26 cellular contexts compared by ENCODE assay signal in the genomic region with DNA sequence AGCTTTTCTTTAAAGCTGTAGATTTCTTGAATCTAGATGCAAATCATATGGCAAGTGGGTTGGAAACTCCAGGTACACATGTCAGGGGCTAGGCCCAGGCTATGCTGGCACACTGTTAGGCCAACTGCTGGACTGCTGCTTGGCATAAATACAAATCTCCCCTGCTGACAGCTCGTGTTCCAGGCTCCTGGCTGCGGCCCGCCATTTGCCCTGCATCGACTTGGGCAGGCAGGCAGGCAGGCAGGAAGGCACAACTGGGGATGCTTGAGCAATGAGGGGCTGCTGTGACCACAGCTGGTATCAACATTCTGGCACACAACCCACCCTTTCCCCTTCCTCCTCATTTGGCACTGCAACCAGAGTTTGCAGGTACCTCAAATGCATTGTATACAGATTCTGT. TPM values are rescaled to one million over a fixed set of nuclear protein-coding genes. Genes with fewer than 3 reads are reported as not detected.
"Had no signal": no experiment of that assay in that cellular context is flagged by ENCODE, and none has a peak within 500 bp of the region (broad histone marks: within the 10 kb centered on the region; RNA-seq: fewer than 3 reads in every experiment).

No MANE protein-coding gene starts in this region.

- H3K4me1 ChIP-seq: adrenal gland, ascending aorta, pancreas, psoas muscle, right atrium auricular region, stomach, suprapubic skin, tibial nerve had no signal

- ATAC-seq: activated T-cell treated with anti-CD3 and anti-CD28 coated beads, Interleukin-2, amount 50 U/mL, for 72 hours; esophagus mucosa; left ventricle myocardium superior; natural killer cell treated with Interleukin-12 subunit alpha and Interleukin-12 subunit beta and Interleukin-15 and Interleukin-18, amount 100 ng/mL, for 72 hours; pancreas; psoas muscle had no signal

- H3K9me3 Mint-ChIP-seq: immature natural killer cell; natural killer cell treated with Interleukin-12 subunit alpha and Interleukin-12 subunit beta and Interleukin-15 and Interleukin-18, amount 100 ng/mL, for 72 hours had no signal

- H3K27me3 ChIP-seq: adrenal gland, ascending aorta, brain microvascular endothelial cell, hepatocyte, pancreas, right atrium auricular region, stomach, suprapubic skin, tibial nerve had no signal

- H3K36me3 ChIP-seq: adrenal gland, ascending aorta, brain microvascular endothelial cell, pancreas, right atrium auricular region, stomach, suprapubic skin, tibial nerve had no signal

- H3K4me1 Mint-ChIP-seq: immature natural killer cell had no signal

- H3K27me3 Mint-ChIP-seq: activated naive CD8-positive, alpha-beta T cell; natural killer cell treated with Interleukin-12 subunit alpha and Interleukin-12 subunit beta and Interleukin-15 and Interleukin-18, amount 100 ng/mL, for 72 hours had no signal

- H3K9me3 ChIP-seq: adrenal gland, ascending aorta, pancreas, psoas muscle, right atrium auricular region, stomach, suprapubic skin, tibial nerve had no signal

- H3K4me3 ChIP-seq: adrenal gland, ascending aorta, hepatocyte, pancreas, psoas muscle, right atrium auricular region, stomach, suprapubic skin, tibial nerve had no signal

- H3K27ac ChIP-seq: adrenal gland, ascending aorta, brain microvascular endothelial cell, hepatocyte, pancreas, psoas muscle, right atrium auricular region, stomach, suprapubic skin, tibial nerve had no signal

- DNase-seq: activated gamma-delta T cell treated with Interleukin-2 at 50 U/mL for 16 hours; activated T-cell treated with anti-CD3 and anti-CD28 coated beads, Interleukin-2, amount 50 U/mL, for 72 hours; adrenal gland; brain microvascular endothelial cell; central memory CD4-positive, alpha-beta T cell; effector memory CD4-positive, alpha-beta T cell; foreskin melanocyte; immature natural killer cell; kidney glomerular epithelial cell; left ventricle myocardium superior; mammary epithelial cell; midbrain; psoas muscle; stimulated activated CD4-positive, alpha-beta T cell treated with anti-CD3 and anti-CD28 coated beads, Interleukin-12 subunit alpha, Interleukin-12 subunit beta, amount 100 ng/mL, for 4 hours; stimulated activated CD4-positive, alpha-beta T cell treated with anti-CD3 and anti-CD28 coated beads, Interleukin-4, amount 100 ng/mL, for 4 hours; stomach; T-helper 1 cell had no signal

- H3K27ac Mint-ChIP-seq: immature natural killer cell had no signal

- H3K4me3 Mint-ChIP-seq: activated naive CD8-positive, alpha-beta T cell; activated T-cell treated with anti-CD3 and anti-CD28 coated beads, Interleukin-2, amount 50 U/mL, for 72 hours; immature natural killer cell; natural killer cell treated with Interleukin-12 subunit alpha and Interleukin-12 subunit beta and Interleukin-15 and Interleukin-18, amount 100 ng/mL, for 72 hours had no signal

RNA-seq across cellular contexts. Expression of gene SAMSN1, which starts 53.2 kb away (rescaled TPM):
- total RNA-seq: mammary epithelial cell had no signal
- polyA plus RNA-seq: mammary epithelial cell had no signal
